Comparison of ENCODE assay signal across 1 cellular context in the genomic region with DNA sequence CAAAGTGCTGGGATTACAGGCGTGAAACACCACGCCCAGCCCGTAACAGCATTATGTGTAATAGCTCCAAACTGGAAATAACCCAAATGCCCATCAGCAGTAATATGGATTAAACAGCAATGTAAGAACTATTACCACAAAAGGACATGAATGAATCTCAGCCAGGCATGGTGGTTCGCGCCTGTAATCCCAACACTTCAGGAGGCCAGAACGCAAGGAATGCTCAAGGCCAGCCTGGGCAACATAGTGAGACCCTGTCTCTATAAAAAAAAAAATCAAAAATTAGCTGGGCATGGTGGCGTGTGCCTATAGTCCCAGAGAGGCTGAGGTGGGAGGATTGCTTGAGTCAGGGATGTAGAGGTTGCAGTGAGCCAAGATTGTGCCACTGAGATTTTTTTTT.
TF ChIP-seq lines count a peak whose summit lies in the region.

No MANE protein-coding gene starts in this region.

TF ChIP-seq in K562, 482 proteins besides CTCF, POLR2A, EP300 and RAD21:
- TF ChIP-seq, protein P1, sequence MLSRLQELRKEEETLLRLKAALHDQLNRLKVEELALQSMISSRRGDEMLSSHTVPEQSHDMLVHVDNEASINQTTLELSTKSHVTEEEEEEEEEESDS (CRISPR knock-in tag; IDR thresholded peaks at IDR 0.05), result no peak
- TF ChIP-seq KDM1A (IDR thresholded peaks at IDR 0.05) (peak in 1 of 2 experiments; percentile 63; a peak in 3 of 4 replicates), ZNF398 (CRISPR knock-in tag; IDR thresholded peaks at IDR 0.05) (no peak), GATAD2A (IDR thresholded peaks at IDR 0.05) (no peak), ZNF121 (CRISPR knock-in tag; conservative IDR thresholded peaks at IDR 0.05) (peak; percentile 87), ESRRA (IDR thresholded peaks at IDR 0.05; ENCODE audit: borderline replicate concordance, low read depth) (no peak), ZNF12 (CRISPR knock-in tag; IDR thresholded peaks at IDR 0.05) (no peak), DACH1 (IDR thresholded peaks at IDR 0.05; ENCODE audit: partially characterized antibody) (no peak), LARP7 (IDR thresholded peaks at IDR 0.05) (no peak), SMAD4 (CRISPR knock-in tag; conservative IDR thresholded peaks at IDR 0.05) (no peak), NR1H2 (CRISPR knock-in tag; IDR thresholded peaks at IDR 0.05) (no peak), MTA2 (IDR thresholded peaks at IDR 0.05; ENCODE audit: low read depth) (no peak), PHB2 (IDR thresholded peaks at IDR 0.05; ENCODE audit: low read depth) (no peak), RBM15 (IDR thresholded peaks at IDR 0.05; ENCODE audit: insufficient read depth, low read length) (no peak)
- TF ChIP-seq, protein P2, sequence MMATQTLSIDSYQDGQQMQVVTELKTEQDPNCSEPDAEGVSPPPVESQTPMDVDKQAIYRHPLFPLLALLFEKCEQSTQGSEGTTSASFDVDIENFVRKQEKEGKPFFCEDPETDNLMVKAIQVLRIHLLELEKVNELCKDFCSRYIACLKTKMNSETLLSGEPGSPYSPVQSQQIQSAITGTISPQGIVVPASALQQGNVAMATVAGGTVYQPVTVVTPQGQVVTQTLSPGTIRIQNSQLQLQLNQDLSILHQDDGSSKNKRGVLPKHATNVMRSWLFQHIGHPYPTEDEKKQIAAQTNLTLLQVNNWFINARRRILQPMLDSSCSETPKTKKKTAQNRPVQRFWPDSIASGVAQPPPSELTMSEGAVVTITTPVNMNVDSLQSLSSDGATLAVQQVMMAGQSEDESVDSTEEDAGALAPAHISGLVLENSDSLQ (IDR thresholded peaks at IDR 0.05), result no peak
- TF ChIP-seq, protein P3, sequence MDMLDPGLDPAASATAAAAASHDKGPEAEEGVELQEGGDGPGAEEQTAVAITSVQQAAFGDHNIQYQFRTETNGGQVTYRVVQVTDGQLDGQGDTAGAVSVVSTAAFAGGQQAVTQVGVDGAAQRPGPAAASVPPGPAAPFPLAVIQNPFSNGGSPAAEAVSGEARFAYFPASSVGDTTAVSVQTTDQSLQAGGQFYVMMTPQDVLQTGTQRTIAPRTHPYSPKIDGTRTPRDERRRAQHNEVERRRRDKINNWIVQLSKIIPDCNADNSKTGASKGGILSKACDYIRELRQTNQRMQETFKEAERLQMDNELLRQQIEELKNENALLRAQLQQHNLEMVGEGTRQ (CRISPR knock-in tag; IDR thresholded peaks at IDR 0.05), result no peak
- TF ChIP-seq, protein P4, sequence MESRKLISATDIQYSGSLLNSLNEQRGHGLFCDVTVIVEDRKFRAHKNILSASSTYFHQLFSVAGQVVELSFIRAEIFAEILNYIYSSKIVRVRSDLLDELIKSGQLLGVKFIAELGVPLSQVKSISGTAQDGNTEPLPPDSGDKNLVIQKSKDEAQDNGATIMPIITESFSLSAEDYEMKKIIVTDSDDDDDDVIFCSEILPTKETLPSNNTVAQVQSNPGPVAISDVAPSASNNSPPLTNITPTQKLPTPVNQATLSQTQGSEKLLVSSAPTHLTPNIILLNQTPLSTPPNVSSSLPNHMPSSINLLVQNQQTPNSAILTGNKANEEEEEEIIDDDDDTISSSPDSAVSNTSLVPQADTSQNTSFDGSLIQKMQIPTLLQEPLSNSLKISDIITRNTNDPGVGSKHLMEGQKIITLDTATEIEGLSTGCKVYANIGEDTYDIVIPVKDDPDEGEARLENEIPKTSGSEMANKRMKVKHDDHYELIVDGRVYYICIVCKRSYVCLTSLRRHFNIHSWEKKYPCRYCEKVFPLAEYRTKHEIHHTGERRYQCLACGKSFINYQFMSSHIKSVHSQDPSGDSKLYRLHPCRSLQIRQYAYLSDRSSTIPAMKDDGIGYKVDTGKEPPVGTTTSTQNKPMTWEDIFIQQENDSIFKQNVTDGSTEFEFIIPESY (CRISPR knock-in tag; IDR thresholded peaks at IDR 0.05), result peak; percentile 44; the same call in 1 of the 2 replicates
